18 cellular contexts compared by ENCODE assay signal in genomic region chr11:119506436-119506835, GRCh38.
A peak's percentile ranks its signal among the peaks of the same experiment; 100 is the strongest.
DNase-seq lines count a peak whose midpoint lies in the region; ATAC-seq and TF ChIP-seq lines count a peak whose summit lies in the region.
"Had no signal": no experiment of that assay in that cellular context is flagged by ENCODE, and none has a peak within 500 bp of the region (broad histone marks: within the 10 kb centered on the region; RNA-seq: fewer than 3 reads in every experiment).

No MANE protein-coding gene starts in this region.

- H3K4me3 ChIP-seq in right atrium auricular region (no peak overlapping the region), fibroblast of villous mesenchyme (ENCODE audit: low read depth, low read length) (no peak overlapping the region)
- H3K4me3 ChIP-seq: A549 had no signal

- no peaks in the 10 kb centered on the region for H3K36me3 ChIP-seq in right atrium auricular region

- no peaks in the 10 kb centered on the region for H3K9me3 ChIP-seq in right atrium auricular region
- H3K9me3 ChIP-seq: A549 had no signal

- intact Hi-C loops in Right ventricle myocardium superior (cut with DNase I) = no loop called here
- intact Hi-C loops in Calu3 (cut with micrococcal nuclease; ENCODE audit: unreplicated experiment) = no loop called here

- no peaks in the 10 kb centered on the region for H3K4me1 ChIP-seq in right atrium auricular region

- peak; percentile 70 for ATAC-seq in Right ventricle myocardium superior (ENCODE audit: poor library complexity)
- ATAC-seq: A549, Panc1 had no signal

- CTCF ChIA-PET in Calu3 (lab: Charles Lee) = no interaction called here

- H3K27ac ChIP-seq in right atrium auricular region = no peak overlapping the region
- H3K27ac ChIP-seq: A549, KMS-11 had no signal

- H3K4me1 Mint-ChIP-seq in type B pancreatic cell (ENCODE audit: unreplicated experiment) (no peaks in the 10 kb centered on the region), Calu3 (ENCODE audit: low read depth, unreplicated experiment) (no peaks in the 10 kb centered on the region)

- no peaks in the 10 kb centered on the region for H3K36me3 Mint-ChIP-seq in type B pancreatic cell
- no peaks in the 10 kb centered on the region for H3K36me3 Mint-ChIP-seq in Calu3 (ENCODE audit: insufficient read depth, unreplicated experiment)

- no peaks in the 10 kb centered on the region for H3K9me3 Mint-ChIP-seq in type B pancreatic cell
- H3K9me3 Mint-ChIP-seq in Calu3 (ENCODE audit: low read depth, unreplicated experiment) = no peaks in the 10 kb centered on the region

- peaks cover 28% of the 10 kb centered on the region for H3K27me3 Mint-ChIP-seq in type B pancreatic cell
- H3K27me3 Mint-ChIP-seq in Calu3 (ENCODE audit: unreplicated experiment) = no peaks in the 10 kb centered on the region

- TF ChIP-seq CTCF in right atrium auricular region (IDR thresholded peaks at IDR 0.05) (no peak), fibroblast of villous mesenchyme (IDR thresholded peaks at IDR 0.05; ENCODE audit: insufficient read depth, low read depth, low read length) (no peak), type B pancreatic cell (conservative IDR thresholded peaks at IDR 0.05) (no peak), Calu3 (IDR thresholded peaks at IDR 0.05; ENCODE audit: unreplicated experiment) (no peak)

- no peaks in the 10 kb centered on the region for H3K27me3 ChIP-seq in right atrium auricular region

- BruUV-seq in Calu3 (replicated peaks; lab: Mats Ljungman, UMichigan) = no TSS peak

- peak overlapping the region; percentile 18 for H3K27ac Mint-ChIP-seq in type B pancreatic cell
- H3K27ac Mint-ChIP-seq in Calu3 (ENCODE audit: unreplicated experiment) = no peak overlapping the region
- H3K27ac Mint-ChIP-seq: HFFc6 had no signal

- DNase-seq in Right ventricle myocardium superior (peak; percentile 10), right atrium auricular region (ENCODE audit: low spot score) (no peak), amniotic epithelial cell (ENCODE audit: low read depth) (peak; percentile 24), fibroblast of villous mesenchyme (ENCODE audit: low read depth) (peak; percentile 20), type B pancreatic cell (ENCODE audit: extremely low spot score, unreplicated experiment) (no peak), Calu3 (no peak), NCI-H1105 (lab: John Stamatoyannopoulos, UW) (no peak), cerebellum (ENCODE audit: low spot score) (no peak)
- DNase-seq: C1 segment of cervical spinal cord, H7, HFFc6, NCI-H2029 treated with DMSO at 0.1 percent for 48 hours, NCI-H2171 treated with DMSO at 0.1 percent for 48 hours, NCI-H446, NCI-H526 treated with DMSO at 0.1 percent for 48 hours had no signal

- no peak overlapping the region for H3K4me3 Mint-ChIP-seq in type B pancreatic cell
- H3K4me3 Mint-ChIP-seq in Calu3 (ENCODE audit: low read depth, unreplicated experiment) = no peak overlapping the region
- H3K4me3 Mint-ChIP-seq: HFFc6 had no signal

Comparison
In these comparisons a context has a peak if more than half of its experiments do, and no peak if none do; other contexts are left out.
1. DNase-seq: peak in Right ventricle myocardium superior (single experiment), amniotic epithelial cell (single experiment) and fibroblast of villous mesenchyme (single experiment); none in right atrium auricular region (single experiment), type B pancreatic cell (single experiment), Calu3 (single experiment), NCI-H1105 (single experiment) and cerebellum (single experiment).